In genomic region chr7:106659369-106659962, GRCh38 we compare ENCODE assay signal across 8 cellular contexts. TPM values are rescaled to one million over a fixed set of nuclear protein-coding genes. Genes with fewer than 3 reads are reported as not detected.
DNase-seq lines count a peak whose midpoint lies in the region; ATAC-seq, FAIRE-seq and TF ChIP-seq lines count a peak whose summit lies in the region.

No MANE protein-coding gene starts in this region.

- TF ChIP-seq CTCF in keratinocyte (optimal IDR thresholded peaks at IDR 0.05 in 1 of 3, IDR thresholded peaks at IDR 0.05 in 1 of 3, conservative IDR thresholded peaks at IDR 0.05 in 1 of 3; ENCODE audit: extremely low read depth in 1 of 3, insufficient read depth in 2 of 3, low read length in 3 of 3) (no peak), testis (IDR thresholded peaks at IDR 0.05) (no peak)

- peaks cover 27% of the 10 kb centered on the region for H3K4me1 Mint-ChIP-seq in activated CD4-positive, alpha-beta T cell treated with anti-CD3 and anti-CD28 coated beads, Interleukin-2, amount 10 ng/mL, durations not matched to agents 24 days and 14 days

- ATAC-seq in activated naive CD4-positive, alpha-beta T cell treated with anti-CD3 and anti-CD28 coated beads, Interleukin-2, amount 50 U/mL, for 72 hours: no peak
- no peak for ATAC-seq in HG03520 (IDR thresholded peaks at IDR 0.05; ENCODE audit: unreplicated experiment)

- no peak for DNase-seq in activated CD4-positive, alpha-beta T cell treated with anti-CD3 and anti-CD28 coated beads, Interleukin-2, amount 10 ng/mL, durations not matched to agents 24 days and 14 days
- DNase-seq in activated CD4-positive, alpha-beta T cell treated with anti-CD3 and anti-CD28 coated beads, Interleukin-2, amount 50 U/mL, for 48 hours: no peak
- no peak for DNase-seq in activated naive CD4-positive, alpha-beta T cell treated with anti-CD3 and anti-CD28 coated beads, Interleukin-2, amount 50 U/mL, for 72 hours (ENCODE audit: low spot score in 2 of 2)
- DNase-seq in keratinocyte (ENCODE audit: low read depth, low spot score) (no peak), testis (no peak), NCI-H1105 treated with DMSO at 0.1 percent for 48 hours (lab: John Stamatoyannopoulos, UW) (no peak)
- no peak for DNase-seq in stimulated activated naive CD4-positive, alpha-beta T cell (lab: John Stamatoyannopoulos, UW)

- H3K27me3 ChIP-seq in keratinocyte (ENCODE audit: control insufficient read depth, extremely low read depth, insufficient read depth, low read length) (no peaks in the 10 kb centered on the region), testis (no peaks in the 10 kb centered on the region)

- peak overlapping the region; percentile 86 for H3K9ac ChIP-seq in keratinocyte (ENCODE audit: control insufficient read depth, extremely low read depth, insufficient read depth, low read length)

- dilution Hi-C loops in keratinocyte (cut with MboI; ENCODE audit: extremely low pct_ligation_motif_present, low sequenced_read_pairs): no loop called here

- H2AFZ ChIP-seq in keratinocyte (ENCODE audit: control insufficient read depth, low read length): peak overlapping the region; percentile 29

- H3K36me3 Mint-ChIP-seq in activated CD4-positive, alpha-beta T cell treated with anti-CD3 and anti-CD28 coated beads, Interleukin-2, amount 10 ng/mL, durations not matched to agents 24 days and 14 days (ENCODE audit: low read depth): peaks cover 8% of the 10 kb centered on the region
- peaks cover 7 to 13% of the 10 kb centered on the region in 2 donors for H3K36me3 Mint-ChIP-seq in activated naive CD4-positive, alpha-beta T cell treated with anti-CD3 and anti-CD28 coated beads, Interleukin-2, amount 50 U/mL, for 72 hours

- H3K4me3 ChIP-seq in keratinocyte (ENCODE audit: control insufficient read depth in 2 of 3, extremely low read depth in 1 of 3, insufficient read depth in 2 of 3, low read depth in 1 of 3, low read length in 3 of 3) (peak overlapping the region; percentile 60 to 93 (median 79)), testis (peak overlapping the region; percentile 88 to 96)

- peak overlapping the region; percentile 88 for H3K4me3 Mint-ChIP-seq in activated CD4-positive, alpha-beta T cell treated with anti-CD3 and anti-CD28 coated beads, Interleukin-2, amount 10 ng/mL, durations not matched to agents 24 days and 14 days

- peak overlapping the region; percentile 94 for H3K27ac Mint-ChIP-seq in activated CD4-positive, alpha-beta T cell treated with anti-CD3 and anti-CD28 coated beads, Interleukin-2, amount 10 ng/mL, durations not matched to agents 24 days and 14 days
- peak overlapping the region; percentile 53 to 82 for H3K27ac Mint-ChIP-seq in activated naive CD4-positive, alpha-beta T cell treated with anti-CD3 and anti-CD28 coated beads, Interleukin-2, amount 50 U/mL, for 72 hours

- TF ChIP-seq POLR2A in testis (IDR thresholded peaks at IDR 0.05): no peak

- H3K4me2 ChIP-seq in keratinocyte (ENCODE audit: control insufficient read depth, extremely low read depth, insufficient read depth, low read depth, low read length): peak overlapping the region; percentile 98

- H3K27ac ChIP-seq in keratinocyte (ENCODE audit: control insufficient read depth, insufficient read depth, low read length) (peak overlapping the region; percentile 47), testis (peak overlapping the region; percentile 96 to 98)

- intact Hi-C loops in activated CD4-positive, alpha-beta T cell treated with anti-CD3 and anti-CD28 coated beads, Interleukin-2, amount 10 ng/mL, durations not matched to agents 24 days and 14 days (cut with micrococcal nuclease): no loop called here
- intact Hi-C loops in testis (cut with DNase I; ENCODE audit: low total_unique reads): no loop called here

- peaks cover 9% of the 10 kb centered on the region for H3K79me2 ChIP-seq in keratinocyte (ENCODE audit: control insufficient read depth, insufficient read depth, low read length)

- 6 to 16% methylated on average over 10 of the region's 10 CpGs for WGBS in testis, 2 donors

- peaks cover 8% of the 10 kb centered on the region for H3K4me1 ChIP-seq in keratinocyte (ENCODE audit: control insufficient read depth, extremely low read depth, insufficient read depth, low read length)
- peaks cover 8% of the 10 kb centered on the region for H3K4me1 ChIP-seq in testis

- H3K9me3 ChIP-seq in keratinocyte (ENCODE audit: control insufficient read depth, low read depth, low read length) (no peaks in the 10 kb centered on the region), testis (no peaks in the 10 kb centered on the region)

- peaks cover 5% of the 10 kb centered on the region for H3K9me3 Mint-ChIP-seq in activated CD4-positive, alpha-beta T cell treated with anti-CD3 and anti-CD28 coated beads, Interleukin-2, amount 10 ng/mL, durations not matched to agents 24 days and 14 days
- H3K9me3 Mint-ChIP-seq in activated naive CD4-positive, alpha-beta T cell treated with anti-CD3 and anti-CD28 coated beads, Interleukin-2, amount 50 U/mL, for 72 hours: peaks cover 0 to 5% of the 10 kb centered on the region in 2 donors

- FAIRE-seq in keratinocyte (lab: Jason Lieb, UNC): peak; percentile 46

- H3K27me3 Mint-ChIP-seq in activated CD4-positive, alpha-beta T cell treated with anti-CD3 and anti-CD28 coated beads, Interleukin-2, amount 10 ng/mL, durations not matched to agents 24 days and 14 days: no peaks in the 10 kb centered on the region

- no peaks in the 10 kb centered on the region for H3K9me1 ChIP-seq in keratinocyte (ENCODE audit: control insufficient read depth, extremely low read depth, insufficient read depth, low read length)

- no peaks in the 10 kb centered on the region for H4K20me1 ChIP-seq in keratinocyte (ENCODE audit: control insufficient read depth, extremely low read depth, insufficient read depth, low read length)

- H3K36me3 ChIP-seq in keratinocyte (ENCODE audit: control insufficient read depth in 2 of 2, extremely low read depth in 1 of 2, insufficient read depth in 2 of 2, low read length in 2 of 2) (no peaks in the 10 kb centered on the region), testis (ENCODE audit: low read depth, missing control alignments) (no peaks in the 10 kb centered on the region)

RNA-seq across cellular contexts. Expression of gene CCDC71L, which starts 1.5 kb away (rescaled TPM):
- 19.5 and 21.3 TPM in 2 replicates for total RNA-seq in activated CD4-positive, alpha-beta T cell treated with anti-CD3 and anti-CD28 coated beads, Interleukin-2, amount 10 ng/mL, durations not matched to agents 24 days and 14 days
- 10 to 100 TPM; 10.4 to 11.4 TPM for total RNA-seq in activated naive CD4-positive, alpha-beta T cell treated with anti-CD3 and anti-CD28 coated beads, Interleukin-2, amount 50 U/mL, for 72 hours
- polyA plus RNA-seq in keratinocyte (8.3 to 10.9 TPM (median 10.6 TPM) in 3 replicates), testis (ENCODE audit: insufficient read depth, low read depth, low replicate concordance) (10.0 TPM)
- polyA plus RNA-seq in keratinocyte (2011; ENCODE audit: low read depth): 2.3 TPM
- polyA plus RNA-seq in keratinocyte (2011; cell fraction: cytosol; rRNA removed): 8.5 and 8.7 TPM in 2 replicates
- polyA plus RNA-seq in keratinocyte (2011; cell fraction: nucleus; rRNA removed): 9.9 and 10.5 TPM in 2 replicates
- 7.2 and 15.5 TPM in 2 replicates for polyA plus RNA-seq in keratinocyte (2012; ENCODE audit: low replicate concordance)
- 3.0 to 4.3 TPM (median 3.5 TPM) in 3 replicates for polyA minus RNA-seq in keratinocyte
- 14.6 TPM for polyA minus RNA-seq in keratinocyte (2011; cell fraction: cytosol; rRNA and poly(A)+ RNA removed)
- 6.7 and 8.7 TPM in 2 replicates for polyA minus RNA-seq in keratinocyte (2011; cell fraction: nucleus; rRNA and poly(A)+ RNA removed)
- total RNA-seq in testis: 10 to 100 TPM; 33.9 to 38.0 TPM
